In genomic region chr10:79335470-79336235, GRCh38 we compare ENCODE assay signal across 14 cellular contexts. TPM values are rescaled to one million over a fixed set of nuclear protein-coding genes. Genes with fewer than 3 reads are reported as not detected.
DNase-seq lines count a peak whose midpoint lies in the region; ATAC-seq lines count a peak whose summit lies in the region.
"Had no signal": no experiment of that assay in that cellular context is flagged by ENCODE, and none has a peak within 500 bp of the region (broad histone marks: within the 10 kb centered on the region; RNA-seq: fewer than 3 reads in every experiment).

No MANE protein-coding gene starts in this region.

- no peaks in the 10 kb centered on the region for H3K36me3 ChIP-seq in mesendoderm (ENCODE audit: control insufficient read depth, insufficient read depth, low read length)

- no peak overlapping the region for H3K4me3 Mint-ChIP-seq in activated naive CD4-positive, alpha-beta T cell treated with anti-CD3 and anti-CD28 coated beads, Interleukin-2, amount 50 U/mL, for 24 hours
- H3K4me3 Mint-ChIP-seq in stimulated activated naive CD8-positive, alpha-beta T cell treated with anti-CD3 and anti-CD28 coated beads, Interleukin-15, amount 100 ng/mL, for 72 hours, result no peak overlapping the region
- H3K4me3 Mint-ChIP-seq: activated CD8-positive, alpha-beta T cell treated with anti-CD3 and anti-CD28 coated beads, Interleukin-2, amount 10 ng/mL, durations not matched to agents 7 days and 5 days; nephron had no signal

- H3K36me3 Mint-ChIP-seq in activated naive CD4-positive, alpha-beta T cell treated with anti-CD3 and anti-CD28 coated beads, Interleukin-2, amount 50 U/mL, for 24 hours, result peaks cover 2% of the 10 kb centered on the region

- H2BK120ac ChIP-seq in mesendoderm (ENCODE audit: low read depth, low read length), result no peak overlapping the region

- no peaks in the 10 kb centered on the region for H3K27me3 Mint-ChIP-seq in activated naive CD4-positive, alpha-beta T cell treated with anti-CD3 and anti-CD28 coated beads, Interleukin-2, amount 50 U/mL, for 24 hours
- H3K27me3 Mint-ChIP-seq in stimulated activated naive CD8-positive, alpha-beta T cell treated with anti-CD3 and anti-CD28 coated beads, Interleukin-15, amount 100 ng/mL, for 72 hours, result no peaks in the 10 kb centered on the region

- no peaks in the 10 kb centered on the region for H3K27me3 ChIP-seq in mesendoderm (ENCODE audit: insufficient read depth, low read length, poor library complexity)

- no peaks in the 10 kb centered on the region for H3K9me3 Mint-ChIP-seq in activated naive CD4-positive, alpha-beta T cell treated with anti-CD3 and anti-CD28 coated beads, Interleukin-2, amount 50 U/mL, for 24 hours
- H3K9me3 Mint-ChIP-seq in stimulated activated naive CD8-positive, alpha-beta T cell treated with anti-CD3 and anti-CD28 coated beads, Interleukin-15, amount 100 ng/mL, for 72 hours, result peaks cover 0 to 7% of the 10 kb centered on the region in 2 donors

- no peak for DNase-seq in activated naive CD4-positive, alpha-beta T cell (lab: John Stamatoyannopoulos, UW)
- DNase-seq in caudate nucleus (lab: John Stamatoyannopoulos, UW) (peak; percentile 42 to 97 (median 92)), mesendoderm (no peak), T1000 (lab: John Stamatoyannopoulos, UW) (no peak), SKM-1 treated with dmso at 0.1 percent for 144 hours (lab: John Stamatoyannopoulos, UW; ENCODE audit: unreplicated experiment) (no peak)
- no peak for DNase-seq in stimulated activated naive CD8-positive, alpha-beta T cell treated with anti-CD3 and anti-CD28 coated beads, Interleukin-15, amount 100 ng/mL, for 72 hours
- DNase-seq: activated CD8-positive, alpha-beta T cell treated with anti-CD3 and anti-CD28 coated beads, Interleukin-2, amount 10 ng/mL, durations not matched to agents 7 days and 5 days; NCI-H1048; NCI-H748 treated with DMSO at 0.1 percent for 48 hours; stimulated activated CD4-positive, alpha-beta T cell treated with anti-CD3 and anti-CD28 coated beads, Interleukin-4, amount 100 ng/mL, for 4 hours had no signal

- H2AK5ac ChIP-seq in mesendoderm (ENCODE audit: low read length), result no peak overlapping the region

- no peak overlapping the region for H3K4me3 ChIP-seq in mesendoderm (ENCODE audit: low read length)

- H3K79me2 ChIP-seq in mesendoderm (ENCODE audit: control insufficient read depth, insufficient read depth, low read length), result no peaks in the 10 kb centered on the region

- H3K4me1 ChIP-seq in mesendoderm (ENCODE audit: control insufficient read depth, low read depth, low read length), result no peaks in the 10 kb centered on the region

- no peak overlapping the region for H3K56ac ChIP-seq in mesendoderm (ENCODE audit: low read length)

- no peak overlapping the region for H3K4ac ChIP-seq in mesendoderm (ENCODE audit: low read depth, low read length)

- H3K9ac ChIP-seq in mesendoderm (ENCODE audit: low read length), result no peak overlapping the region

- no peak overlapping the region for H2BK15ac ChIP-seq in mesendoderm (replicated peaks; ENCODE audit: low read depth)

- no peak overlapping the region for H3K18ac ChIP-seq in mesendoderm (ENCODE audit: low read length)

- H3K27ac Mint-ChIP-seq in activated naive CD4-positive, alpha-beta T cell treated with anti-CD3 and anti-CD28 coated beads, Interleukin-2, amount 50 U/mL, for 24 hours, result peak overlapping the region; percentile 88
- peak overlapping the region; percentile 69 to 77 for H3K27ac Mint-ChIP-seq in stimulated activated naive CD8-positive, alpha-beta T cell treated with anti-CD3 and anti-CD28 coated beads, Interleukin-15, amount 100 ng/mL, for 72 hours
- H3K27ac Mint-ChIP-seq: nephron had no signal

- H4K5ac ChIP-seq in mesendoderm (ENCODE audit: low read length), result no peak overlapping the region

- H3K4me2 ChIP-seq in mesendoderm (ENCODE audit: low read length), result no peak overlapping the region

- no peak for ATAC-seq in stimulated activated naive CD8-positive, alpha-beta T cell treated with anti-CD3 and anti-CD28 coated beads, Interleukin-15, amount 100 ng/mL, for 72 hours
- no peak for ATAC-seq in GM19351 (IDR thresholded peaks at IDR 0.05; ENCODE audit: unreplicated experiment)
- ATAC-seq: activated CD8-positive, alpha-beta T cell treated with anti-CD3 and anti-CD28 coated beads, Interleukin-2, amount 10 ng/mL, durations not matched to agents 7 days and 5 days had no signal

- peaks cover 44% of the 10 kb centered on the region for H3K4me1 Mint-ChIP-seq in activated naive CD4-positive, alpha-beta T cell treated with anti-CD3 and anti-CD28 coated beads, Interleukin-2, amount 50 U/mL, for 24 hours
- H3K4me1 Mint-ChIP-seq in stimulated activated naive CD8-positive, alpha-beta T cell treated with anti-CD3 and anti-CD28 coated beads, Interleukin-15, amount 100 ng/mL, for 72 hours, result peaks cover 48% of the 10 kb centered on the region

- WGBS in mesendoderm (ENCODE audit: extremely low coverage, insufficient coverage, low lambda C conversion rate), result no CpG with 5 or more reads among the region's 13 CpGs

- H3K79me1 ChIP-seq in mesendoderm (ENCODE audit: low read length), result no peaks in the 10 kb centered on the region

- no peak overlapping the region for H3K23ac ChIP-seq in mesendoderm (ENCODE audit: low read length)

- no peak overlapping the region for H4K8ac ChIP-seq in mesendoderm (ENCODE audit: low read depth, low read length)

- peak overlapping the region; percentile 99 for H3K27ac ChIP-seq in caudate nucleus (ENCODE audit: low read depth, low read length)
- peak overlapping the region; percentile 39 for H3K27ac ChIP-seq in mesendoderm (ENCODE audit: low read depth, low read length)
- H3K27ac ChIP-seq: epithelial cell of prostate had no signal

- H2BK5ac ChIP-seq in mesendoderm (ENCODE audit: low read length), result no peak overlapping the region

RNA-seq across cellular contexts. Expression of gene PPIF, which starts 11.6 kb away (rescaled TPM):
- 82.9 TPM for polyA plus RNA-seq in mesendoderm (2013, experiment 1 of 2)
- polyA plus RNA-seq in mesendoderm (2013, experiment 2 of 2), result 81.0 TPM

Comparison
In these comparisons a context has a peak if more than half of its experiments do, and no peak if none do; other contexts are left out.
1. DNase-seq: peak in caudate nucleus (61 of 61); none in activated naive CD4-positive, alpha-beta T cell (0 of 4), mesendoderm (single experiment), stimulated activated naive CD8-positive, alpha-beta T cell treated with anti-CD3 and anti-CD28 coated beads, Interleukin-15, amount 100 ng/mL, for 72 hours (0 of 2), T1000 (single experiment) and SKM-1 treated with dmso at 0.1 percent for 144 hours (single experiment).